8 cellular contexts compared by ENCODE assay signal in the genomic region with DNA sequence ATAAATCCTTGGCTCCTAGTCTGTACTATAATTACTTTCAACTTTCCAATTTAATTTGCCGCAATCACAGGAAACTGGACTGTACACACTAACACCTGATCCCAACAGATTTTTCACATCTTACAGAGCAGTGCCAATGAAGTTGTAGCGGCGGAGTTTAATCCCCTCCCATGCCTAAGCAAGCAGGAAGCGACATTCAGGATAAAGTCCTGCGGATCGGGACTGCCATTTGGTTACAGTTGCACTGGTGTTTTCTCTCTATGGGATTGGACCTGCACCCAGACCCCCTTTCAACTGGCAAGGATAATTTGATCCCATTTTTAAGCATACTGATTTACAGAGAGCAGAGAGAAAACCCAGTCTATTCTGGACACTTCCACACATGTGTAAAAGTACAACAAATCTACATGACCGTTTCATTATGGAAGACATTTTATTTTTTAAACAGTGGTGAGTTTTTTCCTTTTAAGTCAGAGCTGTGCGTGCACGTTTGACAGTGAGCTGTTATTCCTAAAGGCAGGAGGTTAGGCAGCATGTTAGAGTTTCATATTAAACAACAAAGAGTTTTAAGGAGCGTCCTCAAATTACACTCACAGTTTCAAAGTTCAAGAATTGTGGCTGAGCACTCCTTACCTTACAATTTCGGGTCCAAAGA.
A peak's percentile ranks its signal among the peaks of the same experiment; 100 is the strongest.
DNase-seq lines count a peak whose midpoint lies in the region; ATAC-seq and TF ChIP-seq lines count a peak whose summit lies in the region.

No MANE protein-coding gene starts in this region.

- ATAC-seq in gastroesophageal sphincter (peak; percentile 3), HG02852 (IDR thresholded peaks at IDR 0.05; ENCODE audit: unreplicated experiment) (no peak)

- H3K4me3 ChIP-seq in SK-N-MC (0 out of 2 replicates have a peak overlapping the region, but pooled peaks have one; percentile 37), gastroesophageal sphincter (peak overlapping the region; percentile 54 to 85), retinal pigment epithelial cell (ENCODE audit: low read length) (peak overlapping the region; percentile 55), HAP-1 (no peak overlapping the region)

- no peak overlapping the region for H3K9ac ChIP-seq in SK-N-MC (ENCODE audit: insufficient read length)

- H3K36me3 ChIP-seq in SK-N-MC (ENCODE audit: insufficient read depth, low read length) (no peaks in the 10 kb centered on the region), gastroesophageal sphincter (no peaks in the 10 kb centered on the region), HAP-1 (replicated peaks) (no peaks in the 10 kb centered on the region)

- H3K9me3 ChIP-seq in SK-N-MC (ENCODE audit: low read depth, low read length): no peaks in the 10 kb centered on the region
- H3K9me3 ChIP-seq in gastroesophageal sphincter: no peaks in the 10 kb centered on the region
- H3K9me3 ChIP-seq in HAP-1: no peaks in the 10 kb centered on the region

- TF ChIP-seq EP300 in gastroesophageal sphincter (IDR thresholded peaks at IDR 0.05): no peak

- TF ChIP-seq CTCF in gastroesophageal sphincter (IDR thresholded peaks at IDR 0.05): no peak
- TF ChIP-seq CTCF in retinal pigment epithelial cell (conservative IDR thresholded peaks at IDR 0.05; ENCODE audit: low read depth, low read length): no peak

- H3K27ac ChIP-seq in SK-N-MC (no peak overlapping the region), gastroesophageal sphincter (peak overlapping the region; percentile 21 to 65 (median 56))

- in situ Hi-C loops in HAP-1 (cut with MboI; ENCODE audit: low sequenced_read_pairs): no loop called here

- 1 to 5% methylated on average over 11 of the region's 11 CpGs for WGBS in gastroesophageal sphincter (ENCODE audit: low coverage in 1 of 2), 2 donors

- peak; percentile 26 for DNase-seq in ELR (ENCODE audit: low read depth)
- no peak for DNase-seq in SK-N-MC (ENCODE audit: low read depth, low spot score)
- DNase-seq in retinal pigment epithelial cell (ENCODE audit: low read depth): peak; percentile 60
- DNase-seq in HUDEP-2 (lab: John Stamatoyannopoulos, UW; ENCODE audit: unreplicated experiment in 76 of 76): no peak
- no peak for DNase-seq in NK-92 (lab: John Stamatoyannopoulos, UW; ENCODE audit: unreplicated experiment)
- no peak for DNase-seq in HAP-1 (ENCODE audit: low spot score in 2 of 2)

- H3K27me3 ChIP-seq in gastroesophageal sphincter (no peaks in the 10 kb centered on the region), HAP-1 (ENCODE audit: low read depth) (no peaks in the 10 kb centered on the region)

- no peak for TF ChIP-seq POLR2A in gastroesophageal sphincter (IDR thresholded peaks at IDR 0.05)

- peaks cover 0 to 28% (median 7%) of the 10 kb centered on the region in 3 donors for H3K4me1 ChIP-seq in gastroesophageal sphincter
- H3K4me1 ChIP-seq in HAP-1: no peaks in the 10 kb centered on the region

Comparison
In these comparisons a context has a peak if more than half of its experiments do, and no peak if none do; other contexts are left out.
1. DNase-seq: peak in ELR (single experiment) and retinal pigment epithelial cell (single experiment); none in SK-N-MC (single experiment), HUDEP-2 (0 of 76), NK-92 (single experiment) and HAP-1 (0 of 2).